10 cellular contexts compared by ENCODE assay signal in genomic region chr9:89360465-89360864, GRCh38. TPM values are rescaled to one million over a fixed set of nuclear protein-coding genes. Genes with fewer than 3 reads are reported as not detected.
DNase-seq lines count a peak whose midpoint lies in the region; FAIRE-seq and TF ChIP-seq lines count a peak whose summit lies in the region.
"Had no signal": no experiment of that assay in that cellular context is flagged by ENCODE, and none has a peak within 500 bp of the region (broad histone marks: within the 10 kb centered on the region; RNA-seq: fewer than 3 reads in every experiment).

No MANE protein-coding gene starts in this region.

- H3K36me3 ChIP-seq in neutrophil = peaks cover 98% of the 10 kb centered on the region

- H3K4me1 ChIP-seq in neutrophil (ENCODE audit: control insufficient read depth in 1 of 2, insufficient read depth in 1 of 2, low read depth in 1 of 2, low read length in 1 of 2) = peaks cover 0 to 4% of the 10 kb centered on the region in 2 experiments
- H3K4me1 ChIP-seq: transverse colon had no signal

- DNase-seq in D721Med (ENCODE audit: insufficient read length, low spot score) (peak; percentile 58), NCI-H1105 (lab: John Stamatoyannopoulos, UW) (peak; percentile 36), HK-2 (ENCODE audit: unreplicated experiment) (no peak), AML-193 (lab: John Stamatoyannopoulos, UW) (no peak), SK-N-DZ (ENCODE audit: low spot score) (no peak), NCI-H1930 (lab: John Stamatoyannopoulos, UW) (no peak)
- DNase-seq: occipital lobe, transverse colon had no signal

- H3K27ac Mint-ChIP-seq in brain = peak overlapping the region; percentile 88 to 97 (median 95)

- H3K27me3 Mint-ChIP-seq in brain = no peaks in the 10 kb centered on the region

- no peaks in the 10 kb centered on the region for H3K9me3 Mint-ChIP-seq in brain

- no peak for TF ChIP-seq CTCF in D721Med (IDR thresholded peaks at IDR 0.05; ENCODE audit: insufficient read depth, missing control alignments)
- no peak for TF ChIP-seq CTCF in brain (conservative IDR thresholded peaks at IDR 0.05)
- TF ChIP-seq CTCF in neutrophil (IDR thresholded peaks at IDR 0.05) = no peak

- H3K9me3 ChIP-seq in neutrophil = no peaks in the 10 kb centered on the region
- H3K9me3 ChIP-seq: transverse colon had no signal

- H3K4me3 ChIP-seq in neutrophil (ENCODE audit: low read depth in 1 of 2, low read length in 1 of 2) = no peak overlapping the region
- H3K4me3 ChIP-seq: transverse colon had no signal

- no peaks in the 10 kb centered on the region for H3K27me3 ChIP-seq in neutrophil
- H3K27me3 ChIP-seq: transverse colon had no signal

- peak; percentile 88 for FAIRE-seq in D721Med (lab: Jason Lieb, UNC)

- H3K4me1 Mint-ChIP-seq in brain = peaks cover 31% of the 10 kb centered on the region

- H3K27ac ChIP-seq in neutrophil = peak overlapping the region; percentile 58
- H3K27ac ChIP-seq: transverse colon had no signal

- H3K4me3 Mint-ChIP-seq in brain = peak overlapping the region in 2 of 5 experiments; percentile 3 to 66

- peaks cover 50% of the 10 kb centered on the region for H3K36me3 Mint-ChIP-seq in brain

RNA-seq across cellular contexts. Expression of gene SECISBP2, which starts 42.2 kb away (rescaled TPM):
- polyA plus RNA-seq in brain (ENCODE audit: insufficient read depth, low read depth, low replicate concordance) = 39.1 TPM
- polyA plus RNA-seq in SK-N-DZ (2014; cell fraction: cytosol; rRNA removed) = 58.2 and 58.9 TPM in 2 replicates
- polyA plus RNA-seq in SK-N-DZ (2014; cell fraction: nucleus; rRNA removed) = 77.3 and 101 TPM in 2 replicates

RNA-seq across cellular contexts. Expression of gene CKS2, which starts 49.5 kb away (rescaled TPM):
- 220 TPM for polyA plus RNA-seq in brain (ENCODE audit: insufficient read depth, low read depth, low replicate concordance)
- 389 and 393 TPM in 2 replicates for polyA plus RNA-seq in SK-N-DZ (2014; cell fraction: cytosol; rRNA removed)
- polyA plus RNA-seq in SK-N-DZ (2014; cell fraction: nucleus; rRNA removed) = 222 and 336 TPM in 2 replicates

Comparison
In these comparisons a context has a peak if more than half of its experiments do, and no peak if none do; other contexts are left out.
1. DNase-seq: peak in D721Med (single experiment) and NCI-H1105 (single experiment); none in HK-2 (single experiment), AML-193 (0 of 2), SK-N-DZ (single experiment) and NCI-H1930 (0 of 2).